18 cellular contexts compared by ENCODE assay signal in the genomic region with DNA sequence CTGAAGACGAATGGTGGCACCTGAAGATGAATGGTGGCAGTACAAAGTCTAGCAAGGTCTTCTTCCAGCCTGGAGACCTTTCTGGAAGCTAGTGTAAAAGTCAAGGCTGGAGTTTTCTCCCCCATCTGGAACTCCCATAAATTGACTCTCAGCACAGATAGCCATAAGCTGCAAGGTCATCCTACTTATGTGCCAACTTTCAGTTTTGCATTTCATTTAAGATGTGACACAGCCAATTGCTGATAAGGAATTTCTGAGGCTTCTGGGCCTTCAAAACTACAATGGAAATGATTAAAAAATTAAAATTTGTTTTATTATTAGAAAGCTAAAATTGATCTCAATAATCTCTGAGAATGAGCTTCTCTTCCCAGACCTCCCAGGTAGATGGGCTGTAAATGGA. TPM values are rescaled to one million over a fixed set of nuclear protein-coding genes. Genes with fewer than 3 reads are reported as not detected.
"Had no signal": no experiment of that assay in that cellular context is flagged by ENCODE, and none has a peak within 500 bp of the region (broad histone marks: within the 10 kb centered on the region; RNA-seq: fewer than 3 reads in every experiment).

No MANE protein-coding gene starts in this region.

- H3K27ac ChIP-seq: colonic mucosa, gastrocnemius medialis, ovary, right atrium auricular region, sigmoid colon, skin epidermis, stomach, thoracic aorta, transverse colon had no signal

- H3K4me3 ChIP-seq: colonic mucosa, gastrocnemius medialis, mucosa of descending colon, ovary, right atrium auricular region, sigmoid colon, skin epidermis, stomach, thoracic aorta, transverse colon had no signal

- H3K4me1 ChIP-seq: colonic mucosa, right atrium auricular region, sigmoid colon, stomach, transverse colon had no signal

- H3K9me3 Mint-ChIP-seq: neural crest cell had no signal

- ATAC-seq: gastrocnemius medialis; mucosa of descending colon; naive thymus-derived CD8-positive, alpha-beta T cell had no signal

- H3K27ac Mint-ChIP-seq: naive thymus-derived CD8-positive, alpha-beta T cell had no signal

- H3K9me3 ChIP-seq: colonic mucosa, gastrocnemius medialis, mucosa of descending colon, ovary, right atrium auricular region, sigmoid colon, stomach, thoracic aorta, transverse colon had no signal

- H3K36me3 Mint-ChIP-seq: naive thymus-derived CD8-positive, alpha-beta T cell had no signal

- H3K36me3 ChIP-seq: colonic mucosa, gastrocnemius medialis, ovary, right atrium auricular region, sigmoid colon, stomach, thoracic aorta, transverse colon had no signal

- H3K4me1 Mint-ChIP-seq: naive thymus-derived CD8-positive, alpha-beta T cell had no signal

- DNase-seq: colonic mucosa; dermis blood vessel endothelial cell; gastrocnemius medialis; mammary epithelial cell; mucosa of descending colon; naive thymus-derived CD8-positive, alpha-beta T cell; ovary; sigmoid colon; stimulated activated CD4-positive, alpha-beta T cell treated with anti-CD3 and anti-CD28 coated beads, Interleukin-12 subunit alpha, Interleukin-12 subunit beta, amount 100 ng/mL, for 4 hours; stimulated activated naive CD4-positive, alpha-beta T cell; stomach; substantia nigra; transverse colon had no signal

- H3K27me3 ChIP-seq: colonic mucosa, gastrocnemius medialis, ovary, right atrium auricular region, sigmoid colon, stomach, transverse colon had no signal

- H3K4me3 Mint-ChIP-seq: naive thymus-derived CD8-positive, alpha-beta T cell; neural crest cell had no signal

RNA-seq across cellular contexts. Expression of a gene that starts 10.2 kb away (rescaled TPM):
- total RNA-seq: dermis blood vessel endothelial cell; naive thymus-derived CD8-positive, alpha-beta T cell; posterior vena cava; right atrium auricular region; thoracic aorta had no signal
- polyA plus RNA-seq: naive thymus-derived CD8-positive, alpha-beta T cell; ovary had no signal
